ENCODE assay signal across 9 cellular contexts in genomic region chr1:34164510-34165381, GRCh38. TPM values are rescaled to one million over a fixed set of nuclear protein-coding genes. Genes with fewer than 3 reads are reported as not detected.
A peak's percentile ranks its signal among the peaks of the same experiment; 100 is the strongest.
DNase-seq lines count a peak whose midpoint lies in the region; ATAC-seq, FAIRE-seq and TF ChIP-seq lines count a peak whose summit lies in the region.
"Had no signal": no experiment of that assay in that cellular context is flagged by ENCODE, and none has a peak within 500 bp of the region (broad histone marks: within the 10 kb centered on the region; RNA-seq: fewer than 3 reads in every experiment).

Gene CSMD2 (minus strand): TSS chr1:34165230. CDS start chr1:34165097, 133 bp downstream.

- 2% methylated on average over 55 of the region's 91 CpGs; no CpG with 5 or more reads in 1 of the 2 experiments for WGBS in H1 (ENCODE audit: extremely low coverage in 1 of 2, insufficient coverage in 1 of 2, insufficient read length in 1 of 2, insufficient replicate concordance in 2 of 2, low coverage in 1 of 2, low lambda C conversion rate in 2 of 2, missing lambda C conversion rate in 1 of 2), 2 experiments

- H3K79me1 ChIP-seq in H1 (ENCODE audit: low read depth, low read length) = peaks cover 10% of the 10 kb centered on the region; the same call in 1 of the 2 replicates

- peaks cover 35% of the 10 kb centered on the region for H3K23me2 ChIP-seq in H1 (ENCODE audit: low read depth, low read length)

- TF ChIP-seq CTCF in H1 (IDR thresholded peaks at IDR 0.05; ENCODE audit: control extremely low read depth in 1 of 3, insufficient read depth in 1 of 3, low read depth in 1 of 3, low read length in 3 of 3) = peak in 1 of 3 experiments; percentile 1; a peak in 1 of 4 replicates

- peak; percentile 40 for DNase-seq in DMS53 treated with DMSO at 0.1 percent for 48 hours (lab: John Stamatoyannopoulos, UW; ENCODE audit: unreplicated experiment)
- DNase-seq in NCI-H345 treated with DMSO at 0.1 percent for 48 hours (lab: John Stamatoyannopoulos, UW; ENCODE audit: unreplicated experiment) = peak; percentile 30
- DNase-seq in H1 (ENCODE audit: low read depth in 1 of 2, low spot score in 2 of 2) = peak in 1 of 2 experiments; percentile 86
- peak; percentile 46 for DNase-seq in mucosa of gallbladder (ENCODE audit: low spot score)
- DNase-seq in effector CD4-positive, alpha-beta T cell = no peak
- DNase-seq in glomerular visceral epithelial cell (ENCODE audit: extremely low spot score) = no peak

- POLR2A ChIA-PET in H1 (lab: Charles Lee; ENCODE audit: partially characterized antibody) = interaction anchor here (0.7 to 7.0 kb wide), 6 partner anchors 12 to 215 kb away, joined by 3 to 82 read pairs (median 4); partner anchors contain the start of gene C1orf94

- H3K14ac ChIP-seq in H1 (ENCODE audit: insufficient read length) = no peak within 1 kb of the TSS

- no peaks in the 10 kb centered on the region for H3K27me3 ChIP-seq in H1 (replicated peaks in 1 of 4; ENCODE audit: control insufficient read depth in 3 of 4, extremely low read depth in 1 of 4, insufficient read depth in 3 of 4, low read length in 3 of 4)

- 0 out of 8 replicates have a peak, but pooled peaks cover 0 to under 1% (median 0%) of the 10 kb centered on the region in 4 experiments for H3K36me3 ChIP-seq in H1 (ENCODE audit: control insufficient read depth in 2 of 4, insufficient read depth in 4 of 4, low read length in 3 of 4)

- peak in 1 of 2 experiments; percentile 92; a peak in 2 of 3 replicates for TF ChIP-seq EP300 in H1 (IDR thresholded peaks at IDR 0.05; ENCODE audit: borderline replicate concordance in 1 of 2, low read depth in 2 of 2, low read length in 2 of 2)

- no peak for ATAC-seq in HG03045 (IDR thresholded peaks at IDR 0.05; ENCODE audit: unreplicated experiment)
- no peak for ATAC-seq in GM21360 (IDR thresholded peaks at IDR 0.05; ENCODE audit: unreplicated experiment)

- peak within 1 kb of the TSS; percentile 49 to 86 (median 74) for H3K9ac ChIP-seq in H1 (replicated peaks in 1 of 4; ENCODE audit: extremely low read depth in 1 of 4, low read depth in 3 of 4, low read length in 3 of 4)

- peak within 1 kb of the TSS; percentile 94 for H3K18ac ChIP-seq in H1 (ENCODE audit: extremely low read depth, low read length)

- H2BK12ac ChIP-seq in H1 (ENCODE audit: low read depth, low read length) = peak within 1 kb of the TSS; percentile 99; the same call in 1 of the 2 replicates

- peak within 1 kb of the TSS; percentile 93; the same call in 1 of the 2 replicates for H2AK5ac ChIP-seq in H1 (ENCODE audit: low read depth, low read length)

- peak within 1 kb of the TSS; percentile 98; the same call in 1 of the 2 replicates for H2BK15ac ChIP-seq in H1 (ENCODE audit: low read length)

- peak within 1 kb of the TSS; percentile 83 for H4K8ac ChIP-seq in H1 (ENCODE audit: extremely low read depth, insufficient read depth, low read length)

- FAIRE-seq in H1 (lab: Jason Lieb, UNC) = no peak

- H2BK20ac ChIP-seq in H1 (ENCODE audit: low read length) = peak within 1 kb of the TSS; percentile 93

- H2BK120ac ChIP-seq in H1 (replicated peaks; ENCODE audit: low read depth, low read length) = peak within 1 kb of the TSS; percentile 52

- H4K91ac ChIP-seq in H1 (replicated peaks; ENCODE audit: insufficient read length, low read length) = peak within 1 kb of the TSS; percentile 97

- peaks cover 5 to 21% (median 11%) of the 10 kb centered on the region in 4 experiments for H3K4me1 ChIP-seq in H1 (replicated peaks in 1 of 4; ENCODE audit: control insufficient read depth in 3 of 4, insufficient read depth in 4 of 4, low read length in 3 of 4)

- H3K4me3 ChIP-seq in H1 (ENCODE audit: extremely low read depth in 1 of 4, insufficient read depth in 2 of 4, low read depth in 3 of 4, low read length in 4 of 4) = peak within 1 kb of the TSS; percentile 80 to 90 (median 82)

- peak within 1 kb of the TSS; percentile 77 for H3K56ac ChIP-seq in H1 (replicated peaks; ENCODE audit: insufficient read length, low read depth, low read length)

- H2AFZ ChIP-seq in H1 (ENCODE audit: low read length) = 0 out of 2 replicates have a peak within 1 kb of the TSS, but pooled peaks have one; percentile 68

- 0 out of 2 replicates have a peak within 1 kb of the TSS, but pooled peaks have one; percentile 16 for H3K27ac ChIP-seq in H1 (ENCODE audit: low read depth, low read length)

- H3K23ac ChIP-seq in H1 (ENCODE audit: insufficient read length) = no peak within 1 kb of the TSS

- H3K9me3 ChIP-seq in H1 (ENCODE audit: insufficient read depth in 2 of 2, low read depth in 1 of 2, low read length in 1 of 2) = no peaks in the 10 kb centered on the region

- H3K4me2 ChIP-seq in H1 (ENCODE audit: insufficient read depth in 1 of 2, low read depth in 2 of 2, low read length in 2 of 2) = peak within 1 kb of the TSS; percentile 87 to 97

- peaks cover 11 to 41% of the 10 kb centered on the region in 2 experiments for H3K79me2 ChIP-seq in H1 (ENCODE audit: control insufficient read depth in 1 of 2, insufficient read depth in 2 of 2, low read length in 2 of 2)

- peaks cover 3 to 4% of the 10 kb centered on the region in 2 experiments for H4K20me1 ChIP-seq in H1 (replicated peaks in 1 of 2; ENCODE audit: control insufficient read depth in 1 of 2, insufficient read depth in 2 of 2, low read length in 2 of 2)

- H4K5ac ChIP-seq in H1 (ENCODE audit: insufficient read length, low read depth, low read length) = peak within 1 kb of the TSS; percentile 84

- H3K4ac ChIP-seq in H1 (replicated peaks; ENCODE audit: insufficient read length, low read depth, low read length) = peak within 1 kb of the TSS; percentile 63

- TF ChIP-seq POLR2A in H1 (IDR thresholded peaks at IDR 0.05; ENCODE audit: control extremely low read depth in 1 of 2, low read depth in 2 of 2, low read length in 2 of 2) = peak in 1 of 2 experiments; percentile 52; a peak in 2 of 3 replicates

- H2BK5ac ChIP-seq in H1 (ENCODE audit: low read depth, low read length) = peak within 1 kb of the TSS; percentile 92; the same call in 1 of the 2 replicates

- no peak; a peak in 1 of 4 replicates for TF ChIP-seq RAD21 in H1 (IDR thresholded peaks at IDR 0.05 in 1 of 2, conservative IDR thresholded peaks at IDR 0.05 in 1 of 2; ENCODE audit: low read depth in 2 of 2, low read length in 2 of 2)

- CTCF ChIA-PET in H1 (lab: Charles Lee; ENCODE audit: partially characterized antibody) = interaction anchor here (0.8 to 2.6 kb wide), 5 partner anchors 8 to 177 kb away, joined by 3 to 24 read pairs (median 5); no protein-coding TSS in a partner anchor

TF ChIP-seq in H1, 55 proteins besides CTCF, POLR2A, EP300 and RAD21 (continues in another document):
- peak; percentile 84 for TF ChIP-seq TBP (IDR thresholded peaks at IDR 0.05; ENCODE audit: low read depth, low read length)
- no peak for TF ChIP-seq ASH2L (IDR thresholded peaks at IDR 0.05; ENCODE audit: low read length)
- TF ChIP-seq NANOG (IDR thresholded peaks at IDR 0.05; ENCODE audit: insufficient read depth, low read depth, low read length, poor library complexity, severe bottlenecking) = no peak
- no peak for TF ChIP-seq CEBPB (IDR thresholded peaks at IDR 0.05; ENCODE audit: low read depth, low read length)
- TF ChIP-seq E2F6 (IDR thresholded peaks at IDR 0.05) = no peak
- no peak for TF ChIP-seq SAP30 (IDR thresholded peaks at IDR 0.05; ENCODE audit: insufficient read depth, insufficient replicate concordance, low read length)
- no peak for TF ChIP-seq CTBP2 (IDR thresholded peaks at IDR 0.05; ENCODE audit: borderline replicate concordance, insufficient read depth, insufficient read length, low read length)
- TF ChIP-seq HDAC2 (IDR thresholded peaks at IDR 0.05; ENCODE audit: borderline replicate concordance in 1 of 2, low read depth in 2 of 2, low read length in 2 of 2) = 0 out of 4 replicates have a peak, but pooled peaks of 1 of the 2 experiments have one; percentile 5
- TF ChIP-seq SRF (IDR thresholded peaks at IDR 0.05; ENCODE audit: low read depth, low read length) = no peak
- no peak for TF ChIP-seq ZNF274 (IDR thresholded peaks at IDR 0.05; ENCODE audit: borderline replicate concordance, extremely low read depth, low read length)
- no peak for TF ChIP-seq RNF2 (IDR thresholded peaks at IDR 0.05; ENCODE audit: borderline replicate concordance, low read depth, low read length, missing control alignments, poor library complexity, severe bottlenecking)
- peak; percentile 58; the same call in 1 of the 2 replicates for TF ChIP-seq CHD1 (IDR thresholded peaks at IDR 0.05; ENCODE audit: low read depth, low read length)
- no peak for TF ChIP-seq NRF1 (IDR thresholded peaks at IDR 0.05; ENCODE audit: low read depth, low read length)
- no peak for TF ChIP-seq KDM1A (IDR thresholded peaks at IDR 0.05; ENCODE audit: borderline replicate concordance, low read length)
- TF ChIP-seq RFX5 (IDR thresholded peaks at IDR 0.05; ENCODE audit: borderline replicate concordance, low read depth, low read length) = no peak
- TF ChIP-seq EZH2 (IDR thresholded peaks at IDR 0.05; ENCODE audit: low read depth, low read length, severe bottlenecking) = no peak
- no peak for TF ChIP-seq JUN (IDR thresholded peaks at IDR 0.05; ENCODE audit: low read depth, low read length)
- TF ChIP-seq CHD2 (IDR thresholded peaks at IDR 0.05; ENCODE audit: low read length) = no peak
- TF ChIP-seq MAFK (IDR thresholded peaks at IDR 0.05; ENCODE audit: low read depth, low read length) = no peak

RNA-seq across cellular contexts. Expression of gene CSMD2, which starts in this region (rescaled TPM):
- total RNA-seq in H1 (2021; fragmentation: NEBNext Ultra II Directional; extraction: Animal tissue kit (Norgen Biotek cat#: 25700)) = 14.6 and 14.7 TPM in 2 replicates
- polyA plus RNA-seq in H1 (2011; rRNA removed) = 7.0 and 12.1 TPM in 2 replicates
- 7.4 TPM for polyA plus RNA-seq in H1 (2011; cell fraction: cytosol; rRNA removed)
- polyA plus RNA-seq in H1 (2011; cell fraction: nucleus; rRNA removed) = 40.0 TPM
- polyA plus RNA-seq in H1 (2012, experiment 1 of 2) = 7.8 to 11.3 TPM (median 9.1 TPM) in 4 replicates
- 3.4 TPM for polyA plus RNA-seq in H1 (2012, experiment 2 of 2)
- 8.0 TPM for polyA plus RNA-seq in H1 (2013, experiment 1 of 2)
- 7.1 TPM for polyA plus RNA-seq in H1 (2013, experiment 2 of 2)
- polyA minus RNA-seq in H1 (2011; rRNA and poly(A)+ RNA removed) = 21.6 and 24.8 TPM in 2 replicates
- polyA minus RNA-seq in H1 (2011; cell fraction: cytosol; rRNA and poly(A)+ RNA removed) = 10.7 TPM
- 42.7 TPM for polyA minus RNA-seq in H1 (2011; cell fraction: nucleus; rRNA and poly(A)+ RNA removed)
- total RNA-seq in mucosa of gallbladder = 6.5 TPM
- polyA plus RNA-seq: liver had no signal

Comparison
In these comparisons a context has a peak if more than half of its experiments do, and no peak if none do; other contexts are left out.
1. DNase-seq: peak in DMS53 treated with DMSO at 0.1 percent for 48 hours (single experiment), NCI-H345 treated with DMSO at 0.1 percent for 48 hours (single experiment) and mucosa of gallbladder (single experiment); none in effector CD4-positive, alpha-beta T cell (single experiment) and glomerular visceral epithelial cell (single experiment).